In genomic region chr2:197122821-197123220, GRCh38 we compare ENCODE assay signal across 19 cellular contexts.
"Had no signal": no experiment of that assay in that cellular context is flagged by ENCODE, and none has a peak within 500 bp of the region (broad histone marks: within the 10 kb centered on the region; RNA-seq: fewer than 3 reads in every experiment).

No MANE protein-coding gene starts in this region.

- ATAC-seq: left colon; right lobe of liver; stimulated activated memory B cell treated with anti-CD40 and anti-IgM and Interleukin-4, amounts not matched to agents 10 μg/mL and 1 μg/mL and 100 μg/mL, for 72 hours had no signal

- DNase-seq: activated CD4-positive, alpha-beta T cell treated with anti-CD3 and anti-CD28 coated beads, Interleukin-2, amount 10 ng/mL, durations not matched to agents 7 days and 5 days; activated T-cell treated with anti-CD3 and anti-CD28 coated beads, Interleukin-2, amount 50 U/mL, for 48 hours; amniotic stem cell; brain microvascular endothelial cell; dermis blood vessel endothelial cell; endodermal cell; erythroblast; glutamatergic neuron; left colon; naive B cell; nucleus accumbens; right lobe of liver; SW 1271; T-helper 9 cell; trophoblast cell had no signal

- H3K4me1 ChIP-seq: right lobe of liver had no signal

- H3K4me3 ChIP-seq: lung, right lobe of liver had no signal

- H3K9me3 ChIP-seq: right lobe of liver had no signal

- H3K9me3 Mint-ChIP-seq: endodermal cell; stimulated activated memory B cell treated with anti-CD40 and anti-IgM and Interleukin-4, amounts not matched to agents 10 μg/mL and 1 μg/mL and 100 μg/mL, for 72 hours had no signal

- H3K27ac Mint-ChIP-seq: endodermal cell, progenitor cell of endocrine pancreas had no signal

- H3K4me3 Mint-ChIP-seq: activated CD4-positive, alpha-beta T cell treated with anti-CD3 and anti-CD28 coated beads, Interleukin-2, amount 10 ng/mL, durations not matched to agents 7 days and 5 days; endodermal cell; naive B cell; stimulated activated memory B cell treated with anti-CD40 and anti-IgM and Interleukin-4, amounts not matched to agents 10 μg/mL and 1 μg/mL and 100 μg/mL, for 72 hours had no signal

- H3K27me3 ChIP-seq: brain microvascular endothelial cell, right lobe of liver had no signal

- H3K27ac ChIP-seq: brain microvascular endothelial cell, right lobe of liver, VCaP had no signal

- H3K36me3 ChIP-seq: brain microvascular endothelial cell had no signal

- H3K27me3 Mint-ChIP-seq: activated CD4-positive, alpha-beta T cell treated with anti-CD3 and anti-CD28 coated beads, Interleukin-2, amount 10 ng/mL, durations not matched to agents 7 days and 5 days; naive B cell; progenitor cell of endocrine pancreas; stimulated activated memory B cell treated with anti-CD40 and anti-IgM and Interleukin-4, amounts not matched to agents 10 μg/mL and 1 μg/mL and 100 μg/mL, for 72 hours had no signal
